12 cellular contexts compared by ENCODE assay signal in genomic region chr12:106299193-106299794, GRCh38. TPM values are rescaled to one million over a fixed set of nuclear protein-coding genes. Genes with fewer than 3 reads are reported as not detected.
DNase-seq lines count a peak whose midpoint lies in the region; ATAC-seq lines count a peak whose summit lies in the region.
"Had no signal": no experiment of that assay in that cellular context is flagged by ENCODE, and none has a peak within 500 bp of the region (broad histone marks: within the 10 kb centered on the region; RNA-seq: fewer than 3 reads in every experiment).

No MANE protein-coding gene starts in this region.

- peak overlapping the region in 1 of 8 donors; percentile 36 for H3K4me3 Mint-ChIP-seq in CD4-positive, alpha-beta memory T cell
- no peak overlapping the region for H3K4me3 Mint-ChIP-seq in T-cell
- H3K4me3 Mint-ChIP-seq: activated naive CD4-positive, alpha-beta T cell treated with anti-CD3 and anti-CD28 coated beads for 36 hours; T-helper 2 cell treated with Interferon-gamma antibody and Interleukin-4, amounts not matched to agents 5 μg/mL and 100 μg/mL, for 36 hours had no signal

- H3K27me3 Mint-ChIP-seq in CD4-positive, alpha-beta memory T cell, result peaks cover 0 to 1% of the 10 kb centered on the region in 2 donors
- H3K27me3 Mint-ChIP-seq in T-cell, result no peaks in the 10 kb centered on the region

- no peaks in the 10 kb centered on the region for H3K36me3 ChIP-seq in CD4-positive, alpha-beta memory T cell (ENCODE audit: insufficient read depth, low read length)
- no peaks in the 10 kb centered on the region for H3K36me3 ChIP-seq in skeletal muscle satellite cell (ENCODE audit: insufficient read depth, low read length)

- H3K9ac ChIP-seq in skeletal muscle satellite cell (ENCODE audit: low read depth, low read length), result peak overlapping the region; percentile 28

- H3K27ac ChIP-seq in CD4-positive, alpha-beta memory T cell (ENCODE audit: low read depth, low read length), result no peak overlapping the region

- POLR2A ChIA-PET in CD4-positive, alpha-beta memory T cell (lab: Charles Lee; ENCODE audit: partially characterized antibody), result interaction anchor here (6.2 kb wide), 1 partner anchor 72 kb away, joined by 87 read pairs; no protein-coding TSS in a partner anchor
- POLR2A ChIA-PET in T-cell (lab: Charles Lee), result no interaction called here

- peaks cover 0 to 10% of the 10 kb centered on the region in 2 donors for H3K36me3 Mint-ChIP-seq in CD4-positive, alpha-beta memory T cell
- H3K36me3 Mint-ChIP-seq in T-cell, result peaks cover 4% of the 10 kb centered on the region

- H3K4me3 ChIP-seq in CD4-positive, alpha-beta memory T cell (ENCODE audit: low read length in 2 of 2), result no peak overlapping the region
- no peak overlapping the region for H3K4me3 ChIP-seq in skeletal muscle satellite cell (ENCODE audit: low read length)

- H3K4me1 ChIP-seq in CD4-positive, alpha-beta memory T cell (ENCODE audit: insufficient read depth, low read length), result peaks cover 28% of the 10 kb centered on the region
- peaks cover 23% of the 10 kb centered on the region for H3K4me1 ChIP-seq in skeletal muscle satellite cell (ENCODE audit: control insufficient read depth, insufficient read depth, low read length)

- H3K27me3 ChIP-seq in CD4-positive, alpha-beta memory T cell (ENCODE audit: insufficient read depth, low read length), result no peaks in the 10 kb centered on the region
- H3K27me3 ChIP-seq in skeletal muscle satellite cell (ENCODE audit: control insufficient read depth, insufficient read depth, low read length), result no peaks in the 10 kb centered on the region

- H3K27ac Mint-ChIP-seq in CD4-positive, alpha-beta memory T cell, result peak overlapping the region in 5 of 7 donors; percentile 19 to 84 (median 48)
- peak overlapping the region; percentile 64 to 65 for H3K27ac Mint-ChIP-seq in T-cell
- H3K27ac Mint-ChIP-seq: activated naive CD4-positive, alpha-beta T cell treated with anti-CD3 and anti-CD28 coated beads for 36 hours; T-helper 2 cell treated with Interferon-gamma antibody and Interleukin-4, amounts not matched to agents 5 μg/mL and 100 μg/mL, for 36 hours had no signal

- no peak overlapping the region for H3K4me2 ChIP-seq in skeletal muscle satellite cell (ENCODE audit: low read length)

- H3K9me3 ChIP-seq in CD4-positive, alpha-beta memory T cell (ENCODE audit: control insufficient read depth in 1 of 2, low read length in 2 of 2), result no peaks in the 10 kb centered on the region
- H3K9me3 ChIP-seq in skeletal muscle satellite cell (replicated peaks; ENCODE audit: low read length), result no peaks in the 10 kb centered on the region

- H3K4me1 Mint-ChIP-seq in CD4-positive, alpha-beta memory T cell, result peaks cover 23 to 46% (median 29%) of the 10 kb centered on the region in 4 donors
- H3K4me1 Mint-ChIP-seq in T-cell, result peaks cover 29 to 41% (median 33%) of the 10 kb centered on the region in 3 donors

- intact Hi-C loops in CD4-positive, alpha-beta memory T cell (cut with micrococcal nuclease), result no loop called here
- intact Hi-C loops in left ventricle myocardium superior (cut with micrococcal nuclease), result no loop called here

- no peaks in the 10 kb centered on the region for H3K9me3 Mint-ChIP-seq in CD4-positive, alpha-beta memory T cell
- H3K9me3 Mint-ChIP-seq in T-cell, result no peaks in the 10 kb centered on the region
- H3K9me3 Mint-ChIP-seq: activated naive CD4-positive, alpha-beta T cell treated with anti-CD3 and anti-CD28 coated beads for 36 hours; T-helper 2 cell treated with Interferon-gamma antibody and Interleukin-4, amounts not matched to agents 5 μg/mL and 100 μg/mL, for 36 hours had no signal

- ATAC-seq in T-cell (replicated peaks in 1 of 4) (no peak), left ventricle myocardium superior (no peak)

- CTCF ChIA-PET in CD4-positive, alpha-beta memory T cell (lab: Charles Lee; ENCODE audit: partially characterized antibody), result interaction anchor here (3.2 to 6.7 kb wide), 2 partner anchors 17 to 72 kb away, joined by 28 to 49 read pairs; no protein-coding TSS in a partner anchor
- CTCF ChIA-PET in T-cell (lab: Charles Lee), result interaction anchor here in 1 of 2 donors (0.9 kb wide), 1 partner anchor 16 kb away, joined by 3 read pairs; no protein-coding TSS in a partner anchor

- no peak for DNase-seq in CD4-positive, alpha-beta memory T cell
- DNase-seq in T-cell (no peak), left ventricle myocardium superior (peak; percentile 34), germinal center (ENCODE audit: low spot score) (no peak), kidney glomerular epithelial cell (lab: John Stamatoyannopoulos, UW) (no peak), NCI-H1105 treated with DMSO at 0.1 percent for 48 hours (lab: John Stamatoyannopoulos, UW) (no peak), NCI-H1436 treated with DMSO at 0.1 percent for 48 hours (lab: John Stamatoyannopoulos, UW) (no peak)
- DNase-seq: activated naive CD4-positive, alpha-beta T cell treated with anti-CD3 and anti-CD28 coated beads for 36 hours; Kasumi-1; occipital lobe had no signal

RNA-seq across cellular contexts. Expression of gene TCP11L2, which starts 3.2 kb away (rescaled TPM):
- 100 to 1,000 TPM; 185 to 186 TPM for total RNA-seq in CD4-positive, alpha-beta memory T cell
- polyA plus RNA-seq in CD4-positive, alpha-beta memory T cell, result 10 to 100 TPM; 21.7 to 35.0 TPM
- total RNA-seq in T-cell (100 to 1,000 TPM; 139 to 213 (median 157) TPM), left ventricle myocardium superior (104 TPM)
- 10.3 and 10.9 TPM in 2 replicates for total RNA-seq in skeletal muscle satellite cell (2012; rRNA removed)

RNA-seq across cellular contexts. Expression of gene CKAP4, which starts 51.5 kb away (rescaled TPM):
- 10 to 100 TPM; 12.5 to 13.0 TPM for total RNA-seq in CD4-positive, alpha-beta memory T cell
- polyA plus RNA-seq in CD4-positive, alpha-beta memory T cell, result 1 to 10 TPM; 5.1 to 8.3 TPM
- total RNA-seq in T-cell (10 to 100 TPM in 4 of 5 donors, 1 to 10 TPM in 1; 9.0 to 13.8 (median 11.7) TPM), left ventricle myocardium superior (37.5 TPM)
- total RNA-seq in skeletal muscle satellite cell (2012; rRNA removed), result 169 and 179 TPM in 2 replicates

RNA-seq across cellular contexts. Expression of gene POLR3B, which starts 58.3 kb away (rescaled TPM):
- total RNA-seq in CD4-positive, alpha-beta memory T cell, result 1 to 10 TPM; 6.6 to 7.5 TPM
- 1 to 10 TPM; 2.2 to 7.1 TPM for polyA plus RNA-seq in CD4-positive, alpha-beta memory T cell
- total RNA-seq in T-cell (1 to 10 TPM; 6.3 to 8.4 (median 7.0) TPM), left ventricle myocardium superior (7.5 TPM)
- 10.6 and 11.1 TPM in 2 replicates for total RNA-seq in skeletal muscle satellite cell (2012; rRNA removed)
